In the genomic region with DNA sequence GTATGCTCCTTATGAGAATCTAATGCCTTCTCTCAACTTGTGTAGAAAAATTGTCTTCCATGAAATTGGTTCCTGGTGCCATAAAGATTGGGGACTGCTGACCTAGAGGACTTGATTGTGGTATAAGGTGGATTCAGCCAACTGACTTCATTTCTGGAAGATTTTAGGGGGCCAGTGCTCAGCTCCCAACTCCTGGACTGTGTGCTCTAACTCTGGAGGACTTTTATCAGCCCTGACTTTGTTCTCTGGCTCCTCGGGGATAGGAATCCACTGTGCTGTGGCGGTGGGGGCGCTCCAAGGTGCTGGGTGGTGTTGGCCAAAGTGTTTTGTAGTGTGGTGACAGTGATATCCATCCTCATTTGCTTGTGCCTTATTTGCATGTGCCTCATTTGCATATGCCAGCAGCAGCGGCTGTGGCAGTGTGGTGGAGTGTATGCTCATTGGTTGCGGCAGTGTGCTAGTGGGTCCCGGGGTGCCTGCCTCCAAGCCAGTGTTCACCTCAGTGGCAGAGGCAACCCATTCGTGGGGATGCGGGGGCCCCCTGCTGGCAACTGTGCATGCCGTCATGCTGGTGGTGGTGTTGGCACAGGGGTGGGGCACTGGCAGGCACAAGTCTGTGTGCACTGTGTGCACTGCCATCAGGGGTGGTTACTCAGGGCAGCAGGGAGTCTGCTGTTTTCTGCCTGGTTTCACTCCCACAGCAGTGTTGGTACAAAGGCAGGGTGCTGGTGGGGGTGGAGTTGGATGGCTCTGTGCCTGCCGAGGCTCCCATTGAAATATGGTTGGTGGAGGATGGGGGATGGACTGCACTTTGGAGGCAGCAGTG, we compare ENCODE assay signal across 8 cellular contexts. TPM values are rescaled to one million over a fixed set of nuclear protein-coding genes. Genes with fewer than 3 reads are reported as not detected.
A peak's percentile ranks its signal among the peaks of the same experiment; 100 is the strongest.
DNase-seq lines count a peak whose midpoint lies in the region; ATAC-seq and TF ChIP-seq lines count a peak whose summit lies in the region.

No MANE protein-coding gene starts in this region.

- H3K4me1 ChIP-seq in gastroesophageal sphincter: peaks cover 4 to 41% (median 12%) of the 10 kb centered on the region in 3 donors

- no peak for TF ChIP-seq POLR2A in gastroesophageal sphincter (IDR thresholded peaks at IDR 0.05)

- H3K27ac ChIP-seq in SU-DHL-6 (ENCODE audit: low read depth, low read length): no peak overlapping the region
- peak overlapping the region in 3 of 4 donors; percentile 49 to 61 (median 49) for H3K27ac ChIP-seq in gastroesophageal sphincter

- no peaks in the 10 kb centered on the region for H3K9me3 ChIP-seq in SU-DHL-6 (ENCODE audit: insufficient read depth, low read length)
- H3K9me3 ChIP-seq in gastroesophageal sphincter: peaks cover 0 to 2% (median 0%) of the 10 kb centered on the region in 3 donors

- H3K9ac ChIP-seq in SU-DHL-6 (ENCODE audit: low read length): no peak overlapping the region

- no peaks in the 10 kb centered on the region for H3K9me2 ChIP-seq in SU-DHL-6 (replicated peaks; ENCODE audit: insufficient read depth, low read length)

- H3K36me3 ChIP-seq in SU-DHL-6 (ENCODE audit: low read length) (no peaks in the 10 kb centered on the region), gastroesophageal sphincter (no peaks in the 10 kb centered on the region)

- H3K4me3 ChIP-seq in SU-DHL-6 (ENCODE audit: insufficient read depth, low read length, poor library complexity, severe bottlenecking) (no peak overlapping the region), gastroesophageal sphincter (no peak overlapping the region)

- peak; percentile 7 for ATAC-seq in gastroesophageal sphincter
- no peak for ATAC-seq in GM18502 (IDR thresholded peaks at IDR 0.05; ENCODE audit: poor library complexity, unreplicated experiment)

- no peaks in the 10 kb centered on the region for H3F3A ChIP-seq in SU-DHL-6 (ENCODE audit: insufficient read depth)

- DNase-seq in NCI-H524 (lab: John Stamatoyannopoulos, UW) (peak; percentile 1 to 18), NCI-H524 treated with DMSO at 0.1 percent for 48 hours (lab: John Stamatoyannopoulos, UW) (no peak), NCI-H2171 treated with DMSO at 0.1 percent for 48 hours (lab: John Stamatoyannopoulos, UW) (no peak), NCI-H2029 (lab: John Stamatoyannopoulos, UW) (no peak)
- peak; percentile 23 for DNase-seq in stimulated activated CD4-positive, alpha-beta T cell treated with anti-CD3 and anti-CD28 coated beads, Interleukin-4, amount 100 ng/mL, for 1 hour

- 93% methylated on average over 3 of the region's 10 CpGs; no CpG with 5 or more reads in 1 of the 2 donors for WGBS in gastroesophageal sphincter (ENCODE audit: low coverage in 1 of 2), 2 donors

- H4K20me1 ChIP-seq in SU-DHL-6 (ENCODE audit: low read depth, low read length): no peaks in the 10 kb centered on the region

- TF ChIP-seq CTCF in SU-DHL-6 (IDR thresholded peaks at IDR 0.05; ENCODE audit: insufficient read depth, low read length, poor library complexity, severe bottlenecking): peak; percentile 34
- no peak for TF ChIP-seq CTCF in gastroesophageal sphincter (IDR thresholded peaks at IDR 0.05)

- no peak overlapping the region for H3K4me2 ChIP-seq in SU-DHL-6 (ENCODE audit: low read depth, low read length, poor library complexity, severe bottlenecking)

- H3K79me2 ChIP-seq in SU-DHL-6 (ENCODE audit: insufficient read depth, low read length): no peaks in the 10 kb centered on the region; the same call in 1 of the 2 replicates

- H2AFZ ChIP-seq in SU-DHL-6 (ENCODE audit: low read depth, low read length, severe bottlenecking): no peak overlapping the region

- TF ChIP-seq EP300 in gastroesophageal sphincter (IDR thresholded peaks at IDR 0.05): no peak

- H3K27me3 ChIP-seq in SU-DHL-6 (ENCODE audit: low read length) (no peaks in the 10 kb centered on the region), gastroesophageal sphincter (no peaks in the 10 kb centered on the region)

RNA-seq across cellular contexts. Expression of a gene that starts 19.6 kb away (rescaled TPM):
- 100 to 1,000 TPM in 3 of 4 donors, 10 to 100 TPM in 1; 82.4 to 159 (median 146) TPM for total RNA-seq in gastroesophageal sphincter

Comparison
In these comparisons a context has a peak if more than half of its experiments do, and no peak if none do; other contexts are left out.
1. DNase-seq: peak in NCI-H524 (2 of 2) and stimulated activated CD4-positive, alpha-beta T cell treated with anti-CD3 and anti-CD28 coated beads, Interleukin-4, amount 100 ng/mL, for 1 hour (single experiment); none in NCI-H524 treated with DMSO at 0.1 percent for 48 hours (single experiment), NCI-H2171 treated with DMSO at 0.1 percent for 48 hours (single experiment) and NCI-H2029 (single experiment).